In genomic region chr7:2727206-2727605, GRCh38 we compare ENCODE assay signal across 2 cellular contexts. TPM values are rescaled to one million over a fixed set of nuclear protein-coding genes. Genes with fewer than 3 reads are reported as not detected.
"Had no signal": no experiment of that assay in that cellular context is flagged by ENCODE, and none has a peak within 500 bp of the region (broad histone marks: within the 10 kb centered on the region; RNA-seq: fewer than 3 reads in every experiment).

No MANE protein-coding gene starts in this region.

RNA-seq across cellular contexts. Expression of gene AMZ1, which starts 39.2 kb away (rescaled TPM):
- total RNA-seq: activated CD8-positive, alpha-beta memory T cell treated with anti-CD3 and anti-CD28 coated beads for 36 hours; body of pancreas had no signal
